Comparison of ENCODE assay signal across 7 cellular contexts in genomic region chr17:46424187-46424884, GRCh38.
A peak's percentile ranks its signal among the peaks of the same experiment; 100 is the strongest.
DNase-seq lines count a peak whose midpoint lies in the region; ATAC-seq, FAIRE-seq and TF ChIP-seq lines count a peak whose summit lies in the region.
"Not testable (repeated sequence)": the region's sequence is repeated elsewhere in the genome, so short reads cannot be mapped to it uniquely, and the experiment has no call there.

No MANE protein-coding gene starts in this region.

- not testable (repeated sequence) for H3K36me3 Mint-ChIP-seq in CD4-positive, alpha-beta T cell (ENCODE audit: low read depth); activated CD8-positive, alpha-beta T cell treated with anti-CD3 and anti-CD28 coated beads for 36 hours (ENCODE audit: low read depth)

- not testable (repeated sequence) for H3K27ac Mint-ChIP-seq in CD4-positive, alpha-beta T cell; activated CD8-positive, alpha-beta T cell treated with anti-CD3 and anti-CD28 coated beads for 36 hours

- FAIRE-seq in GM18507 (lab: Jason Lieb, UNC) = peak; percentile 59

- H3K9ac ChIP-seq in parathyroid adenoma = not testable (repeated sequence)

- H3K79me2 ChIP-seq in parathyroid adenoma = not testable (repeated sequence)

- H3K4me3 Mint-ChIP-seq in CD4-positive, alpha-beta T cell; activated CD8-positive, alpha-beta T cell treated with anti-CD3 and anti-CD28 coated beads for 36 hours: not testable (repeated sequence)

- not testable (repeated sequence) for H3K27me3 ChIP-seq in CD4-positive, alpha-beta T cell (ENCODE audit: control insufficient read depth, insufficient read depth, low read length); dorsolateral prefrontal cortex; heart left ventricle; lower lobe of right lung (ENCODE audit: low read depth); parathyroid adenoma (ENCODE audit: control insufficient read depth, insufficient read depth, low read length)

- H3K4me1 Mint-ChIP-seq in CD4-positive, alpha-beta T cell (ENCODE audit: low read depth); activated CD8-positive, alpha-beta T cell treated with anti-CD3 and anti-CD28 coated beads for 36 hours (ENCODE audit: low read depth): not testable (repeated sequence)

- CTCF ChIA-PET in CD4-positive, alpha-beta T cell (lab: Charles Lee); activated CD8-positive, alpha-beta T cell treated with anti-CD3 and anti-CD28 coated beads for 36 hours (lab: Charles Lee): not testable (repeated sequence)

- not testable (repeated sequence) for H2AFZ ChIP-seq in parathyroid adenoma

- DNase-seq in CD4-positive, alpha-beta T cell; GM18507 (ENCODE audit: extremely low spot score, insufficient read length, low read depth); activated CD8-positive, alpha-beta T cell treated with anti-CD3 and anti-CD28 coated beads for 36 hours; dorsolateral prefrontal cortex; heart left ventricle; lower lobe of right lung: not testable (repeated sequence)

- H3K9me3 Mint-ChIP-seq in CD4-positive, alpha-beta T cell; activated CD8-positive, alpha-beta T cell treated with anti-CD3 and anti-CD28 coated beads for 36 hours: not testable (repeated sequence)

- intact Hi-C loops in CD4-positive, alpha-beta T cell (cut with DNase I, micrococcal nuclease); activated CD8-positive, alpha-beta T cell treated with anti-CD3 and anti-CD28 coated beads for 36 hours (cut with micrococcal nuclease); dorsolateral prefrontal cortex (cut with DNase I); heart left ventricle (cut with DNase I); lower lobe of right lung (cut with DNase I): not testable (repeated sequence)

- not testable (repeated sequence) for H3K27ac ChIP-seq in CD4-positive, alpha-beta T cell (ENCODE audit: low read depth, low read length); dorsolateral prefrontal cortex; heart left ventricle; lower lobe of right lung; parathyroid adenoma

- TF ChIP-seq POLR2A in heart left ventricle (IDR thresholded peaks at IDR 0.05) = not testable (repeated sequence)

- not testable (repeated sequence) for H3K4me2 ChIP-seq in parathyroid adenoma (ENCODE audit: low read length)

- not testable (repeated sequence) for H3K4me3 ChIP-seq in dorsolateral prefrontal cortex; heart left ventricle; lower lobe of right lung; parathyroid adenoma (ENCODE audit: low read depth, low read length)

- 5% methylated on average over 1 of the region's 2 CpGs; no CpG with 5 or more reads in 3 of the 4 donors for WGBS in heart left ventricle, 4 donors

- H3K27me3 Mint-ChIP-seq in CD4-positive, alpha-beta T cell; activated CD8-positive, alpha-beta T cell treated with anti-CD3 and anti-CD28 coated beads for 36 hours: not testable (repeated sequence)

- H3K36me3 ChIP-seq in heart left ventricle; lower lobe of right lung; parathyroid adenoma (ENCODE audit: control insufficient read depth, insufficient read depth, low read length): not testable (repeated sequence)

- not testable (repeated sequence) for H3K4me1 ChIP-seq in heart left ventricle, lower lobe of right lung, parathyroid adenoma

- not testable (repeated sequence) for H3K9me3 ChIP-seq in CD4-positive, alpha-beta T cell (ENCODE audit: control insufficient read depth, low read length); heart left ventricle; lower lobe of right lung; parathyroid adenoma (ENCODE audit: control insufficient read depth, low read length)

- TF ChIP-seq CTCF in CD4-positive, alpha-beta T cell (IDR thresholded peaks at IDR 0.05) = peak; percentile 43
- peak; percentile 49 for TF ChIP-seq CTCF in activated CD8-positive, alpha-beta T cell treated with anti-CD3 and anti-CD28 coated beads for 36 hours (IDR thresholded peaks at IDR 0.05)
- TF ChIP-seq CTCF in dorsolateral prefrontal cortex (IDR thresholded peaks at IDR 0.05 in 54 of 56, conservative IDR thresholded peaks at IDR 0.05 in 2 of 56; ENCODE audit: low read depth in 1 of 56, partially characterized antibody in 56 of 56) (peak in 29 of 56 donors; percentile 21 to 60 (median 39)), heart left ventricle (IDR thresholded peaks at IDR 0.05) (peak in 7 of 12 donors; percentile 8 to 41 (median 23)), lower lobe of right lung (IDR thresholded peaks at IDR 0.05) (peak; percentile 36), parathyroid adenoma (IDR thresholded peaks at IDR 0.05) (peak; percentile 31)

- not testable (repeated sequence) for ATAC-seq in CD4-positive, alpha-beta T cell (ENCODE audit: poor library complexity); activated CD8-positive, alpha-beta T cell treated with anti-CD3 and anti-CD28 coated beads for 36 hours; heart left ventricle
- ATAC-seq in lower lobe of right lung = peak in 1 of 2 donors; percentile 52

- POLR2A ChIA-PET in CD4-positive, alpha-beta T cell (lab: Charles Lee); activated CD8-positive, alpha-beta T cell treated with anti-CD3 and anti-CD28 coated beads for 36 hours (lab: Charles Lee): not testable (repeated sequence)
